Comparison of ENCODE assay signal across 22 cellular contexts in the genomic region with DNA sequence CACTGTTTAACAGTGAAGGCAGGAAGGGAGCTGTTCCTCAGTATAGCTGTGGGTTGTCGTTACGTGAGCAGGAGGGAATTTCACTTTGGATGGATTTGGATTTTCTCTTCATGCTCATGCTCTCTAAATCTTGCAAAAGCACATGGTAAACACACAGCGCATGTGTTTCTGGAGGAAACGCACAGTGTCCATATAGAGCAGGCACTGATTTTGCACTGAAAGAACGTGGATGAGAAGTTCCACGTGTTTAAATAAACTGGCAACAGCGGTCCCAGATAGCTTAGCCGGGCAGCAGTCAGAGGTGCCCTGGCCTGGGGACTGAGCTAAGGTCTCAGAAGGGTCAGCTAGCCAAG.
DNase-seq lines count a peak whose midpoint lies in the region; ATAC-seq, FAIRE-seq and TF ChIP-seq lines count a peak whose summit lies in the region.
"Had no signal": no experiment of that assay in that cellular context is flagged by ENCODE, and none has a peak within 500 bp of the region (broad histone marks: within the 10 kb centered on the region; RNA-seq: fewer than 3 reads in every experiment).

No MANE protein-coding gene starts in this region.

- BruUV-seq in HepG2 (replicated peaks; lab: Mats Ljungman, UMichigan) (no TSS peak), A673 (replicated peaks; lab: Mats Ljungman, UMichigan) (no TSS peak)

- H3K4me1 Mint-ChIP-seq in T-helper 17 cell (peaks cover 2% of the 10 kb centered on the region), endodermal cell (peaks cover 47% of the 10 kb centered on the region)

- intact Hi-C loops in HepG2 (cut with micrococcal nuclease; ENCODE audit: unreplicated experiment) = no loop called here
- intact Hi-C loops in right lobe of liver (cut with DNase I) = no loop called here
- intact Hi-C loops in A673 (cut with micrococcal nuclease; ENCODE audit: unreplicated experiment) = no loop called here

- CTCF ChIA-PET in HepG2 (lab: Yijun Ruan, JAX; ENCODE audit: low intra/inter-chr PET ratio, low total read pairs) = no interaction called here
- CTCF ChIA-PET in A673 (lab: Charles Lee) = no interaction called here

- POLR2A ChIA-PET in HepG2 (lab: Yijun Ruan, JAX) = no interaction called here
- POLR2A ChIA-PET in A673 (lab: Charles Lee; ENCODE audit: low non-redundant PET) = no interaction called here

- H3K4me3 ChIP-seq in HepG2 (replicated peaks in 1 of 3; ENCODE audit: insufficient read depth in 1 of 3, low read depth in 2 of 3, low read length in 3 of 3) (no peak overlapping the region), right lobe of liver (no peak overlapping the region), endodermal cell (ENCODE audit: low read length) (peak overlapping the region; percentile 1), A673 (ENCODE audit: low read depth, low read length, poor library complexity, severe bottlenecking) (no peak overlapping the region)
- H3K4me3 ChIP-seq: A549; BLaER1 treated with 17β-estradiol and CSF1 and Interleukin-3, amounts not matched to agents 10 nM and 100 nM; GM23338; HAP-1 had no signal

- H3K9ac ChIP-seq in HepG2 (ENCODE audit: insufficient read depth, low read depth, low read length) (no peak overlapping the region), endodermal cell (ENCODE audit: extremely low read depth, low read length, poor library complexity, severe bottlenecking) (no peak overlapping the region)
- H3K9ac ChIP-seq: BLaER1 treated with 17β-estradiol and CSF1 and Interleukin-3, amounts not matched to agents 10 nM and 100 nM had no signal

- H3K4me3 Mint-ChIP-seq in T-helper 17 cell (no peak overlapping the region), endodermal cell (no peak overlapping the region)
- H3K4me3 Mint-ChIP-seq: CD14-positive monocyte; CD4-positive, alpha-beta T cell; CD8-positive, alpha-beta memory T cell; GM23338; HFFc6 had no signal

- H4K20me1 ChIP-seq in HepG2 (ENCODE audit: insufficient read depth, low read length) = no peaks in the 10 kb centered on the region

- H3K4me1 ChIP-seq in HepG2 (ENCODE audit: insufficient read depth, low read length) = no peaks in the 10 kb centered on the region
- no peaks in the 10 kb centered on the region for H3K4me1 ChIP-seq in right lobe of liver
- H3K4me1 ChIP-seq in endodermal cell (ENCODE audit: control insufficient read depth, insufficient read depth, low read length) = peaks cover 24% of the 10 kb centered on the region
- peaks cover 12% of the 10 kb centered on the region for H3K4me1 ChIP-seq in A673 (ENCODE audit: insufficient read depth, low read length, poor library complexity, severe bottlenecking)
- H3K4me1 ChIP-seq: A549, HAP-1 had no signal

- ATAC-seq in HepG2 (no peak), right lobe of liver (no peak), T-helper 17 cell (no peak), HG03442 (IDR thresholded peaks at IDR 0.05; ENCODE audit: unreplicated experiment) (no peak), GM21529 (IDR thresholded peaks at IDR 0.05; ENCODE audit: unreplicated experiment) (no peak), HG03469 (IDR thresholded peaks at IDR 0.05; ENCODE audit: unreplicated experiment) (no peak)
- ATAC-seq: A549, GM23338 had no signal

- H3K79me2 ChIP-seq in HepG2 (ENCODE audit: insufficient read depth, low read length) = no peaks in the 10 kb centered on the region

- H3K27ac Mint-ChIP-seq in T-helper 17 cell (peak overlapping the region; percentile 9), endodermal cell (peak overlapping the region; percentile 55)
- H3K27ac Mint-ChIP-seq: CD14-positive monocyte; CD4-positive, alpha-beta T cell; CD8-positive, alpha-beta memory T cell; GM23338; HFFc6 had no signal

- no peak for DNase-seq in HepG2 (ENCODE audit: low spot score)
- no peak for DNase-seq in right lobe of liver
- DNase-seq in T-helper 17 cell = no peak
- no peak for DNase-seq in endodermal cell
- DNase-seq in A673 (ENCODE audit: low spot score) = no peak
- DNase-seq: CD4-positive, alpha-beta T cell; CD8-positive, alpha-beta memory T cell; DMS53; DMS79 treated with DMSO at 0.1 percent for 48 hours; GF-D8; HFFc6 had no signal

- H2AFZ ChIP-seq in HepG2 (ENCODE audit: low read length) = no peak overlapping the region
- H2AFZ ChIP-seq: GM23338 had no signal

- in situ Hi-C loops in HepG2 (cut with HindIII; ENCODE audit: extremely low pct_ligation_motif_present, low pct_unique_long_range_greater_than_20kb) = no loop called here

- peaks cover 2% of the 10 kb centered on the region for H3K36me3 Mint-ChIP-seq in T-helper 17 cell (ENCODE audit: low read depth)
- peaks cover 1% of the 10 kb centered on the region for H3K36me3 Mint-ChIP-seq in endodermal cell (ENCODE audit: low read depth)
- H3K36me3 Mint-ChIP-seq: CD14-positive monocyte had no signal

- TF ChIP-seq POLR2A in HepG2 (IDR thresholded peaks at IDR 0.05; ENCODE audit: insufficient read depth in 1 of 2, low read depth in 2 of 2, low read length in 2 of 2) (no peak), right lobe of liver (IDR thresholded peaks at IDR 0.05) (no peak)

- TF ChIP-seq CTCF in HepG2 (CRISPR knock-in tag; IDR thresholded peaks at IDR 0.05) (no peak), right lobe of liver (IDR thresholded peaks at IDR 0.05) (no peak), endodermal cell (conservative IDR thresholded peaks at IDR 0.05) (no peak), A673 (conservative IDR thresholded peaks at IDR 0.05; ENCODE audit: low read depth, low read length) (no peak)

- no peaks in the 10 kb centered on the region; a peak in 1 of 5 replicates for H3K36me3 ChIP-seq in HepG2 (replicated peaks in 1 of 2; ENCODE audit: control insufficient read depth in 1 of 2, insufficient read depth in 2 of 2, low read length in 2 of 2)
- H3K36me3 ChIP-seq in right lobe of liver = peaks cover 0 to 3% (median 0%) of the 10 kb centered on the region in 4 donors
- H3K36me3 ChIP-seq in endodermal cell (ENCODE audit: control insufficient read depth, insufficient read depth, low read length) = no peaks in the 10 kb centered on the region
- no peaks in the 10 kb centered on the region for H3K36me3 ChIP-seq in A673 (ENCODE audit: insufficient read depth, low read length, poor library complexity, severe bottlenecking)
- H3K36me3 ChIP-seq: HAP-1 had no signal

- WGBS in HepG2 (ENCODE audit: low lambda C conversion rate) = 89% methylated on average over 6 of the region's 8 CpGs
- WGBS in right lobe of liver (ENCODE audit: insufficient coverage, low coverage, low lambda C conversion rate, missing lambda C conversion rate) = 95% methylated on average over 8 of the region's 8 CpGs
- WGBS in endodermal cell (ENCODE audit: insufficient coverage in 1 of 2, insufficient read length in 1 of 2), 2 experiments = 94 to 100% methylated on average over 7 to 8 of the region's 8 CpGs

- no peaks in the 10 kb centered on the region for H3K9me3 ChIP-seq in HepG2 (ENCODE audit: low read length)
- no peaks in the 10 kb centered on the region for H3K9me3 ChIP-seq in right lobe of liver
- no peaks in the 10 kb centered on the region for H3K9me3 ChIP-seq in T-helper 17 cell (ENCODE audit: control insufficient read depth, low read length, poor library complexity, severe bottlenecking)
- no peaks in the 10 kb centered on the region for H3K9me3 ChIP-seq in endodermal cell (ENCODE audit: control insufficient read depth, low read length)
- H3K9me3 ChIP-seq in A673 (ENCODE audit: low read depth, low read length, poor library complexity, severe bottlenecking) = no peaks in the 10 kb centered on the region
- H3K9me3 ChIP-seq: A549; BLaER1 treated with 17β-estradiol and CSF1 and Interleukin-3, amounts not matched to agents 10 nM and 100 nM; HAP-1 had no signal

- H3K27ac ChIP-seq in HepG2 (ENCODE audit: extremely low read length, insufficient read depth, low read length) (no peak overlapping the region), right lobe of liver (no peak overlapping the region), endodermal cell (ENCODE audit: low read depth, low read length) (no peak overlapping the region), A673 (ENCODE audit: low read depth, low read length, poor library complexity, severe bottlenecking) (no peak overlapping the region)
- H3K27ac ChIP-seq: 22Rv1; A549; BLaER1 treated with 17β-estradiol and CSF1 and Interleukin-3, amounts not matched to agents 10 nM and 100 nM had no signal

- H3K27me3 Mint-ChIP-seq in T-helper 17 cell (no peaks in the 10 kb centered on the region), endodermal cell (ENCODE audit: insufficient read depth) (no peaks in the 10 kb centered on the region)
- H3K27me3 Mint-ChIP-seq: CD4-positive, alpha-beta T cell; CD8-positive, alpha-beta memory T cell had no signal

- TF ChIP-seq RAD21 in HepG2 (CRISPR knock-in tag; IDR thresholded peaks at IDR 0.05) = no peak

- no peak overlapping the region for H3K4me2 ChIP-seq in HepG2 (ENCODE audit: low read depth, low read length)
- H3K4me2 ChIP-seq: A549, GM23338 had no signal

- H3K9me3 Mint-ChIP-seq in endodermal cell = no peaks in the 10 kb centered on the region
- H3K9me3 Mint-ChIP-seq: GM23338 had no signal

- TF ChIP-seq EP300 in HepG2 (IDR thresholded peaks at IDR 0.05; ENCODE audit: low read depth in 2 of 2, low read length in 2 of 2) = no peak
- TF ChIP-seq EP300 in HepG2 (CRISPR knock-in tag; IDR thresholded peaks at IDR 0.05; ENCODE audit: borderline replicate concordance) = no peak

- H3K27me3 ChIP-seq in HepG2 (ENCODE audit: control insufficient read depth in 1 of 2, insufficient read depth in 2 of 2, low read length in 2 of 2) (no peaks in the 10 kb centered on the region), right lobe of liver (no peaks in the 10 kb centered on the region), endodermal cell (ENCODE audit: control insufficient read depth, insufficient read depth, low read length, poor library complexity, severe bottlenecking) (no peaks in the 10 kb centered on the region), A673 (replicated peaks; ENCODE audit: insufficient read depth, low read depth, low read length, poor library complexity) (no peaks in the 10 kb centered on the region)
- H3K27me3 ChIP-seq: BLaER1 treated with 17β-estradiol and CSF1 and Interleukin-3, amounts not matched to agents 10 nM and 100 nM had no signal

- no peak for FAIRE-seq in HepG2 (lab: Jason Lieb, UNC)
- FAIRE-seq: A549, GM12892, GM19239 had no signal

TF ChIP-seq in HepG2, 621 proteins besides CTCF, POLR2A, EP300 and RAD21:
- TF ChIP-seq, protein P1, sequence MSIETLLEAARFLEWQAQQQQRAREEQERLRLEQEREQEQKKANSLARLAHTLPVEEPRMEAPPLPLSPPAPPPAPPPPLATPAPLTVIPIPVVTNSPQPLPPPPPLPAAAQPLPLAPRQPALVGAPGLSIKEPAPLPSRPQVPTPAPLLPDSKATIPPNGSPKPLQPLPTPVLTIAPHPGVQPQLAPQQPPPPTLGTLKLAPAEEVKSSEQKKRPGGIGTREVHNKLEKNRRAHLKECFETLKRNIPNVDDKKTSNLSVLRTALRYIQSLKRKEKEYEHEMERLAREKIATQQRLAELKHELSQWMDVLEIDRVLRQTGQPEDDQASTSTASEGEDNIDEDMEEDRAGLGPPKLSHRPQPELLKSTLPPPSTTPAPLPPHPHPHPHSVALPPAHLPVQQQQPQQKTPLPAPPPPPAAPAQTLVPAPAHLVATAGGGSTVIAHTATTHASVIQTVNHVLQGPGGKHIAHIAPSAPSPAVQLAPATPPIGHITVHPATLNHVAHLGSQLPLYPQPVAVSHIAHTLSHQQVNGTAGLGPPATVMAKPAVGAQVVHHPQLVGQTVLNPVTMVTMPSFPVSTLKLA (IDR thresholded peaks at IDR 0.05) = peak; percentile 93
- no peak for TF ChIP-seq BORCS8-MEF2B (CRISPR knock-in tag; IDR thresholded peaks at IDR 0.05)
TF ChIP-seq in HepG2: peak in this region for 1.
